In the genomic region with DNA sequence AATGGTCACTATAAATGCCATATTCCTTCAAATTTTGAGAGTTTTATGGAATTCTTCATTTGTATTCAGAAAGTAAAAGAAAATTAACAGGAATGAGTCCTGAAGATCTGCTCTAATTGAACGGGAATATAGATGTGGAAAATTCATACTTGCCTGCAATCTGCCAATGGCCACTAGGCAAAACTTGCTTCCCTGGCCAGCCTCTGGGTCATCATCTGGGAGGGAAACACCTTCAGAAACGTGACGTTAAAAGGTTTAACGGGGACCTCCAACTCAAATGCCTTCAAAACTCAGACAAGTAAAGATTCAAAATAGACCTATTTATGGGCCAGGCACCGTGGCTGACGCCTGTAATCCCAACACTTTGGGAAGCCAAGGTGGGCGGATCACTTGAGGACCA, we compare ENCODE assay signal across 14 cellular contexts. TPM values are rescaled to one million over a fixed set of nuclear protein-coding genes. Genes with fewer than 3 reads are reported as not detected.
A peak's percentile ranks its signal among the peaks of the same experiment; 100 is the strongest.
DNase-seq lines count a peak whose midpoint lies in the region; ATAC-seq and TF ChIP-seq lines count a peak whose summit lies in the region.
"Had no signal": no experiment of that assay in that cellular context is flagged by ENCODE, and none has a peak within 500 bp of the region (broad histone marks: within the 10 kb centered on the region; RNA-seq: fewer than 3 reads in every experiment).

No MANE protein-coding gene starts in this region.

- no peak for ATAC-seq in gastroesophageal sphincter
- ATAC-seq: mucosa of descending colon had no signal

- TF ChIP-seq EP300 in gastroesophageal sphincter (IDR thresholded peaks at IDR 0.05) = no peak

- intact Hi-C loops in adrenal gland (cut with DNase I) = no loop called here
- intact Hi-C loops in esophagus squamous epithelium (cut with DNase I) = no loop called here

- H3K27me3 ChIP-seq in AG04450 (ENCODE audit: control insufficient read depth, insufficient read depth, low read length) (no peaks in the 10 kb centered on the region), GM23248 (replicated peaks; ENCODE audit: insufficient read depth) (no peaks in the 10 kb centered on the region), adrenal gland (no peaks in the 10 kb centered on the region), esophagus squamous epithelium (no peaks in the 10 kb centered on the region), gastroesophageal sphincter (no peaks in the 10 kb centered on the region)
- H3K27me3 ChIP-seq: sigmoid colon, tibial artery had no signal

- no peak overlapping the region for H3K4me2 ChIP-seq in GM23248 (ENCODE audit: unreplicated experiment)

- H3K9me3 ChIP-seq in AG04450 (ENCODE audit: control insufficient read depth, insufficient read depth, low read length) (no peaks in the 10 kb centered on the region), GM23248 (ENCODE audit: low read depth) (no peaks in the 10 kb centered on the region), adrenal gland (replicated peaks in 1 of 3) (no peaks in the 10 kb centered on the region), esophagus squamous epithelium (no peaks in the 10 kb centered on the region), gastroesophageal sphincter (no peaks in the 10 kb centered on the region)
- H3K9me3 ChIP-seq: mucosa of descending colon, sigmoid colon, tibial artery had no signal

- TF ChIP-seq CTCF in AG04450 (IDR thresholded peaks at IDR 0.05; ENCODE audit: low read depth, low read length) = peak; percentile 29; the same call in 1 of the 2 replicates
- TF ChIP-seq CTCF in adrenal gland (IDR thresholded peaks at IDR 0.05) = peak; percentile 10 to 34 (median 22)
- TF ChIP-seq CTCF in esophagus squamous epithelium (IDR thresholded peaks at IDR 0.05) = peak in 3 of 6 experiments; percentile 12 to 40 (median 22)
- TF ChIP-seq CTCF in gastroesophageal sphincter (IDR thresholded peaks at IDR 0.05) = peak in 1 of 4 experiments; percentile 11

- WGBS in GM23248 (ENCODE audit: low coverage in 1 of 2, low lambda C conversion rate in 2 of 2, missing lambda C conversion rate in 2 of 2), 2 experiments = 71 to 76% methylated on average over 7 of the region's 7 CpGs
- 86 to 90% (median 88%) methylated on average over 7 of the region's 7 CpGs for WGBS in adrenal gland, 4 donors
- WGBS in esophagus squamous epithelium, 2 donors = 86 to 87% methylated on average over 5 to 7 of the region's 7 CpGs
- 80% methylated on average over 4 to 7 of the region's 7 CpGs for WGBS in gastroesophageal sphincter (ENCODE audit: low coverage in 1 of 2), 2 donors

- H2AFZ ChIP-seq in GM23248 = no peak overlapping the region

- H3K9ac ChIP-seq in GM23248 = no peak overlapping the region

- TF ChIP-seq POLR2A in adrenal gland (IDR thresholded peaks at IDR 0.05) = no peak
- TF ChIP-seq POLR2A in esophagus squamous epithelium (IDR thresholded peaks at IDR 0.05) = no peak
- no peak for TF ChIP-seq POLR2A in gastroesophageal sphincter (IDR thresholded peaks at IDR 0.05)

- in situ Hi-C loops in GM23248 (cut with MboI) = no loop called here

- H3K27ac ChIP-seq in AG04450 (ENCODE audit: low read depth, low read length) (no peak overlapping the region), GM23248 (no peak overlapping the region), adrenal gland (no peak overlapping the region), esophagus squamous epithelium (no peak overlapping the region), gastroesophageal sphincter (no peak overlapping the region)
- H3K27ac ChIP-seq: HL-60, sigmoid colon, tibial artery had no signal

- H3K36me3 ChIP-seq in GM23248 (ENCODE audit: low read depth) (peaks cover 85% of the 10 kb centered on the region), adrenal gland (replicated peaks in 1 of 2) (peaks cover 0 to 98% of the 10 kb centered on the region in 2 donors), esophagus squamous epithelium (peaks cover 0 to 100% (median 35%) of the 10 kb centered on the region in 3 donors), gastroesophageal sphincter (peaks cover 11 to 100% of the 10 kb centered on the region in 2 donors)

- H3K9me2 ChIP-seq in GM23248 (ENCODE audit: insufficient read depth) = no peaks in the 10 kb centered on the region

- H3K4me3 ChIP-seq in AG04450 (ENCODE audit: low read depth, low read length) = no peak overlapping the region
- no peak overlapping the region for H3K4me3 ChIP-seq in GM23248
- no peak overlapping the region for H3K4me3 ChIP-seq in adrenal gland
- H3K4me3 ChIP-seq in esophagus squamous epithelium = no peak overlapping the region
- no peak overlapping the region for H3K4me3 ChIP-seq in gastroesophageal sphincter
- H3K4me3 ChIP-seq: mucosa of descending colon, sigmoid colon, tibial artery had no signal

- POLR2A ChIA-PET in AG04450 (lab: Yijun Ruan, JAX) = no interaction called here

- no peaks in the 10 kb centered on the region for H4K20me1 ChIP-seq in GM23248 (ENCODE audit: insufficient read depth)

- no peaks in the 10 kb centered on the region for H3K4me1 ChIP-seq in GM23248 (ENCODE audit: insufficient read depth)
- no peaks in the 10 kb centered on the region for H3K4me1 ChIP-seq in adrenal gland (replicated peaks in 1 of 2)
- H3K4me1 ChIP-seq in esophagus squamous epithelium = no peaks in the 10 kb centered on the region
- no peaks in the 10 kb centered on the region for H3K4me1 ChIP-seq in gastroesophageal sphincter
- H3K4me1 ChIP-seq: sigmoid colon, tibial artery had no signal

- CTCF ChIA-PET in AG04450 (lab: Charles Lee) = interaction anchor here (0.7 to 1.9 kb wide), 2 partner anchors 89 to 92 kb away, joined by 3 to 7 read pairs; no protein-coding TSS in a partner anchor

- H3K79me2 ChIP-seq in GM23248 (ENCODE audit: insufficient read depth) = no peaks in the 10 kb centered on the region

- no peak for DNase-seq in AG04450 (ENCODE audit: low read depth, low spot score)
- DNase-seq in GM23248 = peak; percentile 27
- DNase-seq in adrenal gland = no peak
- peak; percentile 38 for DNase-seq in iPS-NIHi7 (ENCODE audit: extremely low spot score)
- no peak for DNase-seq in esophagus squamous epithelium (lab: John Stamatoyannopoulos, UW)
- DNase-seq in NCI-H2171 treated with DMSO at 0.1 percent for 48 hours (lab: John Stamatoyannopoulos, UW) = no peak
- DNase-seq in DMS153 (lab: John Stamatoyannopoulos, UW) = no peak
- DNase-seq: mucosa of descending colon; NK-92 treated with Interleukin-12 subunit alpha and Interleukin-12 subunit beta, amount 100 ng/mL, for 24 hours; sigmoid colon; SW 1271; tibial artery had no signal

- no peaks in the 10 kb centered on the region for H3F3A ChIP-seq in GM23248 (ENCODE audit: insufficient read depth)

RNA-seq across cellular contexts. Expression of gene CTSK, which starts 21.7 kb away (rescaled TPM):
- polyA plus RNA-seq in AG04450 (2011; rRNA removed) (65.4 and 72.5 TPM in 2 replicates), GM23248 (2016; fragmentation: Nextera tagmentation; extraction: Ambion mirVana) (81.4 and 92.1 TPM in 2 replicates), adrenal gland (10 to 100 TPM in 2 of 3 donors, 1 to 10 TPM in 1; 7.9 to 27.4 (median 23.9) TPM)
- polyA minus RNA-seq in AG04450 (2011; rRNA and poly(A)+ RNA removed) = 10.9 and 11.4 TPM in 2 replicates
- total RNA-seq in GM23248 (2014; rRNA removed; shearing (Covaris generic)) = 90.9 and 101 TPM in 2 replicates
- total RNA-seq in adrenal gland (10 to 100 TPM in 5 of 8 donors, 1 to 10 TPM in 3; 5.0 to 29.4 (median 11.2) TPM), esophagus squamous epithelium (10 to 100 TPM in 2 of 4 donors, 1 to 10 TPM in 2; 3.0 to 71.7 (median 38.5) TPM), gastroesophageal sphincter (10 to 100 TPM; 29.1 to 69.1 (median 50.4) TPM)

RNA-seq across cellular contexts. Expression of gene ARNT, which starts 46.6 kb away (rescaled TPM):
- polyA plus RNA-seq in AG04450 (2011; rRNA removed) (34.2 and 40.9 TPM in 2 replicates), GM23248 (2016; fragmentation: Nextera tagmentation; extraction: Ambion mirVana) (30.9 and 32.8 TPM in 2 replicates), adrenal gland (10 to 100 TPM; 19.2 to 34.6 (median 21.4) TPM)
- 58.9 and 70.7 TPM in 2 replicates for polyA minus RNA-seq in AG04450 (2011; rRNA and poly(A)+ RNA removed)
- total RNA-seq in GM23248 (2014; rRNA removed; shearing (Covaris generic)) = 31.0 and 34.7 TPM in 2 replicates
- total RNA-seq in adrenal gland (10 to 100 TPM; 28.8 to 68.8 (median 51.9) TPM), esophagus squamous epithelium (10 to 100 TPM; 20.5 to 39.9 (median 25.0) TPM), gastroesophageal sphincter (10 to 100 TPM; 43.2 to 53.2 (median 50.2) TPM)

RNA-seq across cellular contexts. Expression of gene CTXND2, which starts 57.2 kb away (rescaled TPM):
- polyA plus RNA-seq in AG04450 (2011; rRNA removed) (not detected in 2 replicates), GM23248 (2016; fragmentation: Nextera tagmentation; extraction: Ambion mirVana) (not detected in 2 replicates), adrenal gland (not detected)
- not detected in 2 replicates for polyA minus RNA-seq in AG04450 (2011; rRNA and poly(A)+ RNA removed)
- total RNA-seq in GM23248 (2014; rRNA removed; shearing (Covaris generic)) = not detected in 2 replicates
- total RNA-seq in adrenal gland (not detected), esophagus squamous epithelium (not detected), gastroesophageal sphincter (not detected)
- total RNA-seq: mucosa of descending colon, sigmoid colon had no signal
- polyA plus RNA-seq: sigmoid colon had no signal

Comparison
In these comparisons a context has a peak if more than half of its experiments do, and no peak if none do; other contexts are left out.
1. DNase-seq: peak in GM23248 (single experiment) and iPS-NIHi7 (single experiment); none in AG04450 (single experiment), adrenal gland (0 of 7), esophagus squamous epithelium (single experiment), NCI-H2171 treated with DMSO at 0.1 percent for 48 hours (single experiment) and DMS153 (single experiment).